13 cellular contexts compared by ENCODE assay signal in genomic region chr4:93829531-93830089, GRCh38. TPM values are rescaled to one million over a fixed set of nuclear protein-coding genes. Genes with fewer than 3 reads are reported as not detected.
DNase-seq lines count a peak whose midpoint lies in the region; ATAC-seq and TF ChIP-seq lines count a peak whose summit lies in the region.
"Had no signal": no experiment of that assay in that cellular context is flagged by ENCODE, and none has a peak within 500 bp of the region (broad histone marks: within the 10 kb centered on the region; RNA-seq: fewer than 3 reads in every experiment).

No MANE protein-coding gene starts in this region.

- POLR2A ChIA-PET in PC-9 (lab: Charles Lee; ENCODE audit: unreplicated experiment) = no interaction called here

- no peak for TF ChIP-seq POLR2A in breast epithelium (IDR thresholded peaks at IDR 0.05)

- H3F3A ChIP-seq in PC-9 (ENCODE audit: insufficient read depth, low read depth) = no peaks in the 10 kb centered on the region

- peak overlapping the region; percentile 87 for H3K4me3 Mint-ChIP-seq in type B pancreatic cell

- H4K20me1 ChIP-seq in PC-9 (ENCODE audit: insufficient read depth) = no peaks in the 10 kb centered on the region
- H4K20me1 ChIP-seq: BLaER1 treated with 17β-estradiol and CSF1 and Interleukin-3, amounts not matched to agents 10 nM and 100 nM had no signal

- TF ChIP-seq CTCF in left ventricle myocardium inferior (IDR thresholded peaks at IDR 0.05; ENCODE audit: borderline replicate concordance) (no peak), breast epithelium (IDR thresholded peaks at IDR 0.05) (no peak), type B pancreatic cell (conservative IDR thresholded peaks at IDR 0.05) (no peak), PC-9 (conservative IDR thresholded peaks at IDR 0.05) (no peak), omental fat pad (IDR thresholded peaks at IDR 0.05) (no peak)

- peak overlapping the region; percentile 63 for H3K4me3 ChIP-seq in left ventricle myocardium inferior
- H3K4me3 ChIP-seq in breast epithelium = peak overlapping the region in 2 of 3 donors; percentile 39 to 62
- H3K4me3 ChIP-seq in muscle layer of colon (ENCODE audit: low read depth in 1 of 2, low read length in 2 of 2) = peak overlapping the region; percentile 19 to 53
- H3K4me3 ChIP-seq in PC-9 = no peak overlapping the region
- H3K4me3 ChIP-seq: BLaER1 treated with 17β-estradiol and CSF1 and Interleukin-3, amounts not matched to agents 10 nM and 100 nM had no signal

- H3K9me2 ChIP-seq in PC-9 (ENCODE audit: insufficient read depth) = no peaks in the 10 kb centered on the region

- peaks cover 15% of the 10 kb centered on the region for H3K4me1 Mint-ChIP-seq in type B pancreatic cell (ENCODE audit: unreplicated experiment)

- intact Hi-C loops in left ventricle myocardium inferior (cut with micrococcal nuclease) (no loop called here), left cardiac atrium (cut with DNase I) (no loop called here), breast epithelium (cut with DNase I; ENCODE audit: low total_unique reads) (no loop called here), PC-9 (cut with micrococcal nuclease; ENCODE audit: unreplicated experiment) (no loop called here)

- CTCF ChIA-PET in PC-9 (lab: Charles Lee) = no interaction called here

- H3K9ac ChIP-seq in muscle layer of colon (ENCODE audit: low read length) = no peak overlapping the region
- H3K9ac ChIP-seq: BLaER1 treated with 17β-estradiol and CSF1 and Interleukin-3, amounts not matched to agents 10 nM and 100 nM had no signal

- no peaks in the 10 kb centered on the region for H3K9me3 Mint-ChIP-seq in type B pancreatic cell

- peaks cover 100% of the 10 kb centered on the region for H3K27me3 Mint-ChIP-seq in type B pancreatic cell

- no peaks in the 10 kb centered on the region for H3K79me2 ChIP-seq in PC-9 (ENCODE audit: low read depth)

- H3K27me3 ChIP-seq in left ventricle myocardium inferior (ENCODE audit: low read depth) (peaks cover 93% of the 10 kb centered on the region), breast epithelium (peaks cover 0 to 84% of the 10 kb centered on the region in 2 donors), muscle layer of colon (ENCODE audit: control insufficient read depth in 1 of 2, insufficient read depth in 2 of 2, low read length in 2 of 2) (peaks cover 65 to 83% of the 10 kb centered on the region in 2 donors), PC-9 (ENCODE audit: insufficient read depth, low read depth) (no peaks in the 10 kb centered on the region)

- H3K4me2 ChIP-seq in PC-9 = no peak overlapping the region
- H3K4me2 ChIP-seq: BLaER1 treated with 17β-estradiol and CSF1 and Interleukin-3, amounts not matched to agents 10 nM and 100 nM had no signal

- DNase-seq in left ventricle myocardium inferior (no peak), left cardiac atrium (no peak), breast epithelium (ENCODE audit: low spot score in 2 of 2) (no peak), type B pancreatic cell (ENCODE audit: extremely low spot score, unreplicated experiment) (peak; percentile 70), HuH-7 (ENCODE audit: low spot score) (no peak), PC-9 (no peak), omental fat pad (ENCODE audit: low spot score) (no peak)
- DNase-seq: activated CD4-positive, CD25-positive, alpha-beta regulatory T cell treated with anti-CD3 and anti-CD28 coated beads, Interleukin-2, amount 50 U/mL, for 72 hours had no signal

- H3K27ac ChIP-seq in left ventricle myocardium inferior (replicated peaks) = no peak overlapping the region
- no peak overlapping the region for H3K27ac ChIP-seq in breast epithelium
- no peak overlapping the region for H3K27ac ChIP-seq in muscle layer of colon (ENCODE audit: low read depth, low read length)
- H3K27ac ChIP-seq in PC-9 = no peak overlapping the region
- H3K27ac ChIP-seq: BLaER1 treated with 17β-estradiol and CSF1 and Interleukin-3, amounts not matched to agents 10 nM and 100 nM; left lung had no signal

- peaks cover 4% of the 10 kb centered on the region for H3K36me3 Mint-ChIP-seq in type B pancreatic cell

- ATAC-seq in left cardiac atrium (no peak), omental fat pad (ENCODE audit: low FRiP score) (no peak)

- BruUV-seq in PC-9 (replicated peaks; lab: Mats Ljungman, UMichigan) = no TSS peak

- no peaks in the 10 kb centered on the region for H3K9me3 ChIP-seq in left ventricle myocardium inferior (replicated peaks)
- no peaks in the 10 kb centered on the region for H3K9me3 ChIP-seq in breast epithelium
- no peaks in the 10 kb centered on the region for H3K9me3 ChIP-seq in muscle layer of colon (ENCODE audit: low read length)
- no peaks in the 10 kb centered on the region for H3K9me3 ChIP-seq in PC-9 (ENCODE audit: insufficient read depth, low read depth)
- H3K9me3 ChIP-seq: left lung had no signal

- H3K36me3 ChIP-seq in left ventricle myocardium inferior = no peaks in the 10 kb centered on the region
- no peaks in the 10 kb centered on the region for H3K36me3 ChIP-seq in breast epithelium
- no peaks in the 10 kb centered on the region for H3K36me3 ChIP-seq in muscle layer of colon (ENCODE audit: insufficient read depth, low read length)
- no peaks in the 10 kb centered on the region for H3K36me3 ChIP-seq in PC-9 (ENCODE audit: low read depth)
- H3K36me3 ChIP-seq: BLaER1 treated with 17β-estradiol and CSF1 and Interleukin-3, amounts not matched to agents 10 nM and 100 nM; left lung had no signal

- no peak overlapping the region for H2AFZ ChIP-seq in PC-9

- peaks cover 34% of the 10 kb centered on the region for H3K4me1 ChIP-seq in left ventricle myocardium inferior
- peaks cover 7 to 15% of the 10 kb centered on the region in 2 donors for H3K4me1 ChIP-seq in breast epithelium
- H3K4me1 ChIP-seq in muscle layer of colon (ENCODE audit: insufficient read depth, low read length) = peaks cover 15% of the 10 kb centered on the region
- H3K4me1 ChIP-seq in PC-9 (replicated peaks; ENCODE audit: insufficient read depth) = no peaks in the 10 kb centered on the region
- H3K4me1 ChIP-seq: BLaER1 treated with 17β-estradiol and CSF1 and Interleukin-3, amounts not matched to agents 10 nM and 100 nM had no signal

- H3K27ac Mint-ChIP-seq in type B pancreatic cell = no peak overlapping the region

RNA-seq across cellular contexts. Expression of gene ATOH1, which starts 1.1 kb away (rescaled TPM):
- total RNA-seq in left ventricle myocardium inferior (not detected), left cardiac atrium (not detected), breast epithelium (not detected), type B pancreatic cell (ENCODE audit: low replicate concordance) (0.36 and 0.97 TPM in 2 replicates), PC-9 (2021) (not detected in 2 replicates), omental fat pad (not detected)
- total RNA-seq: HT1080, left lung, subcutaneous adipose tissue had no signal
